8 cellular contexts compared by ENCODE assay signal in genomic region chr1:37808369-37809319, GRCh38. TPM values are rescaled to one million over a fixed set of nuclear protein-coding genes. Genes with fewer than 3 reads are reported as not detected.
A peak's percentile ranks its signal among the peaks of the same experiment; 100 is the strongest.
DNase-seq lines count a peak whose midpoint lies in the region; ATAC-seq and TF ChIP-seq lines count a peak whose summit lies in the region.

No MANE protein-coding gene starts in this region.

- CTCF ChIA-PET in IMR-90 (lab: Yijun Ruan, JAX) (interaction anchor here (0.6 to 1.5 kb wide), 4 partner anchors 10 to 79 kb away, joined by 3 to 7 read pairs (median 4); partner anchors contain the start of gene MTF1), mammary epithelial cell (lab: Charles Lee; ENCODE audit: low non-redundant PET) (interaction anchor here (0.6 to 0.7 kb wide), 3 partner anchors 93 to 213 kb away, joined by 3 to 18 read pairs (median 3); partner anchors contain the start of gene GNL2)

- H3K14ac ChIP-seq in IMR-90 (replicated peaks; ENCODE audit: low read depth, low read length) = peak overlapping the region; percentile 76

- peak overlapping the region; percentile 71 to 76; a peak in 2 of 4 replicates for H4K8ac ChIP-seq in IMR-90 (ENCODE audit: low read depth in 2 of 2, low read length in 2 of 2)

- DNase-seq in NOMO-1 (lab: John Stamatoyannopoulos, UW; ENCODE audit: unreplicated experiment in 2 of 2) = peak; percentile 41 to 60
- DNase-seq in NOMO-1 treated with DMSO at 0.1 percent for 48 hours (lab: John Stamatoyannopoulos, UW; ENCODE audit: unreplicated experiment) = no peak
- DNase-seq in IMR-90 = peak; percentile 76
- peak; percentile 71 for DNase-seq in SK-MEL-5 (ENCODE audit: low read depth, low spot score)
- peak; percentile 75 for DNase-seq in mammary epithelial cell
- DNase-seq in sciatic nerve (ENCODE audit: low spot score) = peak; percentile 70

- peak overlapping the region; percentile 76 for H3K4ac ChIP-seq in IMR-90 (ENCODE audit: low read depth, low read length)

- H3K4me3 ChIP-seq in IMR-90 (ENCODE audit: insufficient read depth, low read depth, low read length) = peak overlapping the region; percentile 90
- peak overlapping the region; percentile 69 to 77 (median 70) for H3K4me3 ChIP-seq in mammary epithelial cell (replicated peaks in 1 of 3; ENCODE audit: insufficient read depth in 1 of 3, low read depth in 2 of 3, low read length in 3 of 3)
- H3K4me3 ChIP-seq in iPS-20b (ENCODE audit: low read length) = peak overlapping the region; percentile 100

- H2BK120ac ChIP-seq in IMR-90 (ENCODE audit: low read depth, low read length) = no peak overlapping the region

- peaks cover 39 to 60% of the 10 kb centered on the region in 2 experiments for H3K79me1 ChIP-seq in IMR-90 (ENCODE audit: low read depth in 1 of 2, low read length in 2 of 2)

- POLR2A ChIA-PET in IMR-90 (lab: Charles Lee; ENCODE audit: unreplicated experiment) = interaction anchor here (0.6 to 1.1 kb wide), 6 partner anchors 34 to 1755 kb away, joined by 3 to 17 read pairs (median 4); partner anchors contain the start of gene DNALI1

- H3K56ac ChIP-seq in IMR-90 (ENCODE audit: extremely low read depth, insufficient read depth, low read length) = peak overlapping the region; percentile 50; the same call in 1 of the 2 replicates

- H3K4me2 ChIP-seq in IMR-90 (ENCODE audit: low read depth, low read length) = peak overlapping the region; percentile 60
- H3K4me2 ChIP-seq in mammary epithelial cell (ENCODE audit: insufficient read depth, low read depth, low read length) = peak overlapping the region; percentile 86

- H2AK9ac ChIP-seq in IMR-90 (replicated peaks; ENCODE audit: low read depth, low read length, poor library complexity) = peak overlapping the region; percentile 88

- H3K9ac ChIP-seq in IMR-90 (ENCODE audit: low read depth, low read length) (peak overlapping the region; percentile 81), mammary epithelial cell (ENCODE audit: insufficient read depth, low read length) (peak overlapping the region; percentile 55), iPS-20b (ENCODE audit: low read depth, low read length) (peak overlapping the region; percentile 76; the same call in 1 of the 2 replicates)

- BruUV-seq in IMR-90 (replicated peaks; lab: Mats Ljungman, UMichigan) = TSS peak; percentile 95
- BruUV-seq in mammary epithelial cell (replicated peaks; lab: Mats Ljungman, UMichigan) = no TSS peak

- peak overlapping the region; percentile 94 for H2AFZ ChIP-seq in IMR-90 (replicated peaks; ENCODE audit: low read length, poor library complexity)
- H2AFZ ChIP-seq in mammary epithelial cell (ENCODE audit: low read depth, low read length) = peak overlapping the region; percentile 49

- no peak overlapping the region for H2BK15ac ChIP-seq in IMR-90 (ENCODE audit: low read depth, low read length)

- H3K27ac ChIP-seq in IMR-90 (ENCODE audit: insufficient read depth, low read length) (peak overlapping the region; percentile 88), mammary epithelial cell (ENCODE audit: insufficient read depth, low read depth, low read length) (peak overlapping the region; percentile 60), iPS-20b (ENCODE audit: low read length) (no peak overlapping the region)

- H3K18ac ChIP-seq in IMR-90 (ENCODE audit: low read depth, low read length) = no peak overlapping the region; the same call in 1 of the 2 replicates

- no peaks in the 10 kb centered on the region for H3K27me3 ChIP-seq in IMR-90 (ENCODE audit: control insufficient read depth, insufficient read depth, low read length)
- no peaks in the 10 kb centered on the region for H3K27me3 ChIP-seq in mammary epithelial cell (ENCODE audit: insufficient read depth, low read length)
- no peaks in the 10 kb centered on the region for H3K27me3 ChIP-seq in iPS-20b (ENCODE audit: insufficient read depth, low read length)

- 0% methylated on average over 9 of the region's 54 CpGs; no CpG with 5 or more reads in 1 of the 2 experiments for WGBS in IMR-90 (ENCODE audit: extremely low coverage in 2 of 2, insufficient read length in 1 of 2), 2 experiments
- 2% methylated on average over 15 of the region's 54 CpGs for WGBS in mammary epithelial cell (ENCODE audit: low coverage, missing lambda C conversion rate)

- peak overlapping the region; percentile 14 for H4K5ac ChIP-seq in IMR-90 (ENCODE audit: low read depth, low read length)

- in situ Hi-C loops in IMR-90 (cut with MboI; ENCODE audit: low sequenced_read_pairs) (no loop called here), SK-MEL-5 (cut with HindIII; ENCODE audit: low pct_unique_long_range_greater_than_20kb, low sequenced_read_pairs) (no loop called here), mammary epithelial cell (cut with MboI; ENCODE audit: low sequenced_read_pairs in 2 of 2) (no loop called here)

- H2BK5ac ChIP-seq in IMR-90 (ENCODE audit: low read depth, low read length, poor library complexity, severe bottlenecking) = peak overlapping the region; percentile 67

- H3K9me3 ChIP-seq in IMR-90 (ENCODE audit: control insufficient read depth, insufficient read depth, low read length) (no peaks in the 10 kb centered on the region), mammary epithelial cell (replicated peaks; ENCODE audit: insufficient read depth, low read length) (no peaks in the 10 kb centered on the region), iPS-20b (ENCODE audit: insufficient read depth, low read depth, low read length) (no peaks in the 10 kb centered on the region)

- TF ChIP-seq CTCF in IMR-90 (conservative IDR thresholded peaks at IDR 0.05; ENCODE audit: low read depth, low read length) = no peak
- TF ChIP-seq CTCF in mammary epithelial cell (conservative IDR thresholded peaks at IDR 0.05 in 1 of 2, IDR thresholded peaks at IDR 0.05 in 1 of 2; ENCODE audit: extremely low read depth in 1 of 2, insufficient read depth in 1 of 2, low read depth in 1 of 2, low read length in 2 of 2) = peak in 1 of 2 donors; percentile 7

- dilution Hi-C loops in IMR-90 (cut with HindIII; ENCODE audit: low sequenced_read_pairs, unreplicated experiment) (no loop called here), mammary epithelial cell (cut with HindIII; ENCODE audit: low sequenced_read_pairs) (no loop called here)

- peak overlapping the region; percentile 23; the same call in 1 of the 2 replicates for H4K91ac ChIP-seq in IMR-90 (ENCODE audit: insufficient read depth, low read depth, low read length)

- H3K4me1 ChIP-seq in IMR-90 (ENCODE audit: control insufficient read depth, insufficient read depth, low read length) (peaks cover 6% of the 10 kb centered on the region; the same call in 1 of the 2 replicates), mammary epithelial cell (ENCODE audit: insufficient read depth, low read length) (peaks cover 16% of the 10 kb centered on the region), iPS-20b (ENCODE audit: insufficient read depth, low read length) (peaks cover 8% of the 10 kb centered on the region; the same call in 1 of the 2 replicates)

- H4K20me1 ChIP-seq in IMR-90 (ENCODE audit: insufficient read depth, low read length) = peaks cover 24% of the 10 kb centered on the region
- H4K20me1 ChIP-seq in mammary epithelial cell (ENCODE audit: insufficient read depth, low read length) = no peaks in the 10 kb centered on the region

- H3K23ac ChIP-seq in IMR-90 (ENCODE audit: low read depth, low read length) = peak overlapping the region; percentile 72; the same call in 1 of the 2 replicates

- no peak overlapping the region for H2BK20ac ChIP-seq in IMR-90 (ENCODE audit: low read depth, low read length)

- peaks cover 7% of the 10 kb centered on the region; the same call in 1 of the 2 replicates for H3K9me1 ChIP-seq in IMR-90 (ENCODE audit: insufficient read depth, low read length)

- TF ChIP-seq RAD21 in IMR-90 (IDR thresholded peaks at IDR 0.05; ENCODE audit: low read length) = no peak

- TF ChIP-seq POLR2A in IMR-90 (IDR thresholded peaks at IDR 0.05; ENCODE audit: low read depth, low read length) = no peak; the same call in 1 of the 2 replicates

- intact Hi-C loops in IMR-90 (cut with micrococcal nuclease) = loop anchor here (1.0 to 10.0 kb wide), 3 partner anchors 52 to 204 kb away; partner anchors contain the start of gene CDCA8
- intact Hi-C loops in mammary epithelial cell (cut with micrococcal nuclease) = loop anchor here (1.0 to 10.0 kb wide), 2 partner anchors 118 to 186 kb away; partner anchors contain the start of gene SF3A3
- intact Hi-C loops in sciatic nerve (cut with DNase I) = no loop called here

- H2AK5ac ChIP-seq in IMR-90 (ENCODE audit: low read depth, low read length) = peak overlapping the region; percentile 79

- ATAC-seq in GM21737 (IDR thresholded peaks at IDR 0.05; ENCODE audit: unreplicated experiment) (peak; percentile 32), IMR-90 (ENCODE audit: low read depth) (peak; percentile 82), sciatic nerve (peak; percentile 90)

- peaks cover 24% of the 10 kb centered on the region for H3K36me3 ChIP-seq in IMR-90 (ENCODE audit: control insufficient read depth, insufficient read depth, low read length)
- peaks cover 24% of the 10 kb centered on the region for H3K36me3 ChIP-seq in mammary epithelial cell (ENCODE audit: insufficient read depth, low read length)
- H3K36me3 ChIP-seq in iPS-20b (ENCODE audit: insufficient read depth, low read depth, low read length) = peaks cover 48% of the 10 kb centered on the region

- H3K79me2 ChIP-seq in mammary epithelial cell (ENCODE audit: insufficient read depth, low read length) = peaks cover 84% of the 10 kb centered on the region

RNA-seq across cellular contexts. Expression of gene YRDC, which starts 0.6 kb away (rescaled TPM):
- 19.2 and 21.7 TPM in 2 replicates for total RNA-seq in IMR-90 (2012; rRNA removed)
- polyA plus RNA-seq in IMR-90 (2012; rRNA removed) = 21.0 and 25.0 TPM in 2 replicates
- 15.7 and 17.5 TPM in 2 replicates for polyA plus RNA-seq in IMR-90 (2012; cell fraction: cytosol; rRNA removed)
- polyA plus RNA-seq in IMR-90 (2012; cell fraction: nucleus; rRNA removed; ENCODE audit: low replicate concordance) = 11.2 and 13.2 TPM in 2 replicates
- total RNA-seq in SK-MEL-5 (2014; rRNA removed; shearing (Covaris generic)) = 55.2 and 58.2 TPM in 2 replicates
- 32.5 and 38.3 TPM in 2 replicates for polyA plus RNA-seq in SK-MEL-5 (2015; cell fraction: cytosol; rRNA removed)
- 14.5 and 22.3 TPM in 2 replicates for polyA plus RNA-seq in SK-MEL-5 (2015; cell fraction: nucleus; rRNA removed)
- 10 to 100 TPM; 18.0 to 27.7 TPM for total RNA-seq in mammary epithelial cell
- 26.6 TPM for polyA plus RNA-seq in mammary epithelial cell
- 12.1 TPM for polyA minus RNA-seq in mammary epithelial cell
- 8.1 TPM for total RNA-seq in sciatic nerve

RNA-seq across cellular contexts. Expression of gene C1orf122, which starts 1.1 kb away (rescaled TPM):
- total RNA-seq in IMR-90 (2012; rRNA removed) (2.0 and 2.2 TPM in 2 replicates), mammary epithelial cell (10 to 100 TPM; 13.0 to 73.6 TPM), sciatic nerve (30.3 TPM)
- polyA plus RNA-seq in IMR-90 (2012; rRNA removed) (13.6 and 27.6 TPM in 2 replicates), mammary epithelial cell (26.5 TPM)
- 62.5 and 64.7 TPM in 2 replicates for polyA plus RNA-seq in IMR-90 (2012; cell fraction: cytosol; rRNA removed)
- 32.7 and 41.9 TPM in 2 replicates for polyA plus RNA-seq in IMR-90 (2012; cell fraction: nucleus; rRNA removed; ENCODE audit: low replicate concordance)
- 27.6 and 33.7 TPM in 2 replicates for total RNA-seq in SK-MEL-5 (2014; rRNA removed; shearing (Covaris generic))
- polyA plus RNA-seq in SK-MEL-5 (2015; cell fraction: cytosol; rRNA removed) = 51.5 and 54.6 TPM in 2 replicates
- 43.4 and 55.0 TPM in 2 replicates for polyA plus RNA-seq in SK-MEL-5 (2015; cell fraction: nucleus; rRNA removed)
- 4.3 TPM for polyA minus RNA-seq in mammary epithelial cell

RNA-seq across cellular contexts. Expression of gene MANEAL, which starts 15.0 kb away (rescaled TPM):
- total RNA-seq in IMR-90 (2012; rRNA removed) (0.28 and 0.54 TPM in 2 replicates), mammary epithelial cell (1 to 10 TPM in 1 of 2 donors, under 1 TPM in 1; 0.50 to 4.7 TPM), sciatic nerve (2.3 TPM)
- polyA plus RNA-seq in IMR-90 (2012; rRNA removed) (0.46 and 0.55 TPM in 2 replicates), mammary epithelial cell (4.6 TPM)
- 0.60 and 0.92 TPM in 2 replicates for polyA plus RNA-seq in IMR-90 (2012; cell fraction: cytosol; rRNA removed)
- 0.26 and 0.32 TPM in 2 replicates for polyA plus RNA-seq in IMR-90 (2012; cell fraction: nucleus; rRNA removed; ENCODE audit: low replicate concordance)
- total RNA-seq in SK-MEL-5 (2014; rRNA removed; shearing (Covaris generic)) = 22.3 and 27.3 TPM in 2 replicates
- 40.0 and 53.3 TPM in 2 replicates for polyA plus RNA-seq in SK-MEL-5 (2015; cell fraction: cytosol; rRNA removed)
- polyA plus RNA-seq in SK-MEL-5 (2015; cell fraction: nucleus; rRNA removed) = 4.4 and 8.2 TPM in 2 replicates
- 7.0 TPM for polyA minus RNA-seq in mammary epithelial cell

RNA-seq across cellular contexts. Expression of gene EPHA10, which starts 43.7 kb away (rescaled TPM):
- total RNA-seq in IMR-90 (2012; rRNA removed) = not detected in 2 replicates
- not detected in 2 replicates for polyA plus RNA-seq in IMR-90 (2012; rRNA removed)
- not detected in 2 replicates for polyA plus RNA-seq in IMR-90 (2012; cell fraction: cytosol; rRNA removed)
- polyA plus RNA-seq in IMR-90 (2012; cell fraction: nucleus; rRNA removed; ENCODE audit: low replicate concordance) = 0.01 TPM in 2 replicates
- 0.13 and 0.32 TPM in 2 replicates for total RNA-seq in SK-MEL-5 (2014; rRNA removed; shearing (Covaris generic))
- polyA plus RNA-seq in SK-MEL-5 (2015; cell fraction: cytosol; rRNA removed) = 0.19 and 1.2 TPM in 2 replicates
- 1.4 and 19.4 TPM in 2 replicates for polyA plus RNA-seq in SK-MEL-5 (2015; cell fraction: nucleus; rRNA removed)
- total RNA-seq in mammary epithelial cell = not detected
- polyA plus RNA-seq in mammary epithelial cell = not detected
- polyA minus RNA-seq in mammary epithelial cell = 1.1 TPM
- total RNA-seq in sciatic nerve = 1.6 TPM

RNA-seq across cellular contexts. Expression of gene MTF1, which starts 50.7 kb away (rescaled TPM):
- total RNA-seq in IMR-90 (2012; rRNA removed) (2.2 and 2.3 TPM in 2 replicates), mammary epithelial cell (10 to 100 TPM in 1 of 2 donors, 1 to 10 TPM in 1; 4.5 to 28.7 TPM), sciatic nerve (33.0 TPM)
- polyA plus RNA-seq in IMR-90 (2012; rRNA removed) (4.7 and 5.0 TPM in 2 replicates), mammary epithelial cell (8.3 TPM)
- 1.5 and 1.9 TPM in 2 replicates for polyA plus RNA-seq in IMR-90 (2012; cell fraction: cytosol; rRNA removed)
- polyA plus RNA-seq in IMR-90 (2012; cell fraction: nucleus; rRNA removed; ENCODE audit: low replicate concordance) = 2.6 and 5.8 TPM in 2 replicates
- 1.4 and 1.6 TPM in 2 replicates for total RNA-seq in SK-MEL-5 (2014; rRNA removed; shearing (Covaris generic))
- 2.7 and 3.0 TPM in 2 replicates for polyA plus RNA-seq in SK-MEL-5 (2015; cell fraction: cytosol; rRNA removed)
- 3.6 and 3.7 TPM in 2 replicates for polyA plus RNA-seq in SK-MEL-5 (2015; cell fraction: nucleus; rRNA removed)
- polyA minus RNA-seq in mammary epithelial cell = 59.0 TPM

Comparison
In these comparisons a context has a peak if more than half of its experiments do, and no peak if none do; other contexts are left out.
1. ATAC-seq: peak in every context shown above with its lines; median percentile 90 in sciatic nerve; 82 in IMR-90; 32 in GM21737.